Comparison of ENCODE assay signal across 9 cellular contexts in genomic region chr1:25192154-25192553, GRCh38.
"Had no signal": no experiment of that assay in that cellular context is flagged by ENCODE, and none has a peak within 500 bp of the region (broad histone marks: within the 10 kb centered on the region; RNA-seq: fewer than 3 reads in every experiment).

No MANE protein-coding gene starts in this region.

- H3K4me2 ChIP-seq: GM23338 had no signal

- H3K27ac ChIP-seq: HL-60 had no signal

- FAIRE-seq: H1, H54 had no signal

- H3K4me3 ChIP-seq: GM23338 had no signal

- H3K9me3 Mint-ChIP-seq: GM23338, H9, HFFc6 had no signal

- DNase-seq: H9, HCEC 1CT, HFFc6, IMR-90, KBM-7 had no signal

- H3K4me3 Mint-ChIP-seq: GM23338, H9, HFFc6 had no signal

- H3K27ac Mint-ChIP-seq: GM23338, HFFc6 had no signal
